ENCODE assay signal across 8 cellular contexts in genomic region chr17:63549946-63550815, GRCh38. TPM values are rescaled to one million over a fixed set of nuclear protein-coding genes. Genes with fewer than 3 reads are reported as not detected.
A peak's percentile ranks its signal among the peaks of the same experiment; 100 is the strongest.
DNase-seq lines count a peak whose midpoint lies in the region; ATAC-seq and TF ChIP-seq lines count a peak whose summit lies in the region.

Gene DCAF7 (plus strand): TSS chr17:63550477. CDS start chr17:63550678, 201 bp downstream.

- peak within 1 kb of the TSS; percentile 97 for H3K4me3 Mint-ChIP-seq in WTC11

- no peak for TF ChIP-seq CTCF in AG04450 (IDR thresholded peaks at IDR 0.05; ENCODE audit: low read depth, low read length)
- TF ChIP-seq CTCF in WTC11 (IDR thresholded peaks at IDR 0.05), result no peak
- no peak for TF ChIP-seq CTCF in cardiac fibroblast (IDR thresholded peaks at IDR 0.05; ENCODE audit: low read depth, low read length)

- peaks cover 18% of the 10 kb centered on the region for H3K4me1 Mint-ChIP-seq in WTC11

- peak within 1 kb of the TSS; percentile 89 for H3K27ac ChIP-seq in AG04450 (ENCODE audit: low read depth, low read length)

- H3K36me3 Mint-ChIP-seq in WTC11, result no peaks in the 10 kb centered on the region

- CTCF ChIA-PET in AG04450 (lab: Charles Lee), result interaction anchor here (0.6 to 2.3 kb wide), 4 partner anchors 52 to 107 kb away, joined by 3 to 7 read pairs (median 5); no protein-coding TSS in a partner anchor
- CTCF ChIA-PET in WTC11 (lab: Charles Lee), result interaction anchor here (0.6 to 3.3 kb wide), 11 partner anchors 27 to 412 kb away, joined by 3 to 16 read pairs (median 4); partner anchors contain the start of genes KCNH6 and MAP3K3

- H3K4me3 ChIP-seq in AG04450 (ENCODE audit: low read depth, low read length) (peak within 1 kb of the TSS; percentile 96), cardiac fibroblast (replicated peaks in 1 of 2; ENCODE audit: low read depth in 2 of 2, low read length in 2 of 2) (peak within 1 kb of the TSS; percentile 91 to 96)

- DNase-seq in AG04450 (ENCODE audit: low read depth, low spot score), result peak; percentile 100
- peak; percentile 98 for DNase-seq in NCI-H226
- peak; percentile 99 for DNase-seq in WTC11 (ENCODE audit: low spot score)
- peak; percentile 100 for DNase-seq in cardiac fibroblast (ENCODE audit: low read depth in 2 of 2)
- peak; percentile 99 for DNase-seq in iPS-NIHi7 (ENCODE audit: extremely low spot score)
- DNase-seq in smooth muscle cell of the brain vasculature (ENCODE audit: low read depth, low spot score), result peak; percentile 100

- ATAC-seq in GM18909 (IDR thresholded peaks at IDR 0.05; ENCODE audit: poor library complexity, unreplicated experiment) (peak; percentile 96), HG03175 (IDR thresholded peaks at IDR 0.05; ENCODE audit: unreplicated experiment) (peak; percentile 93), WTC11 (peak; percentile 92)

- no peaks in the 10 kb centered on the region for H3K9me3 Mint-ChIP-seq in WTC11

- H3K9me3 ChIP-seq in AG04450 (ENCODE audit: control insufficient read depth, insufficient read depth, low read length), result peaks cover 4% of the 10 kb centered on the region; the same call in 1 of the 2 replicates

- peak within 1 kb of the TSS; percentile 98 for H3K27ac Mint-ChIP-seq in WTC11

- POLR2A ChIA-PET in AG04450 (lab: Yijun Ruan, JAX) (interaction anchor here (0.8 to 1.2 kb wide), 2 partner anchors 22 to 72 kb away, joined by 3 read pairs; partner anchors contain the start of gene MAP3K3), WTC11 (lab: Charles Lee) (interaction anchor here (0.5 to 1.1 kb wide), 4 partner anchors 27 to 454 kb away, joined by 3 read pairs; partner anchors contain the start of gene MAP3K3)

- H3K27me3 ChIP-seq in AG04450 (ENCODE audit: control insufficient read depth, insufficient read depth, low read length), result peaks cover 4% of the 10 kb centered on the region

- H3K27me3 Mint-ChIP-seq in WTC11 (ENCODE audit: low read depth), result no peaks in the 10 kb centered on the region

TF ChIP-seq in WTC11, 78 proteins besides CTCF, POLR2A, EP300 and RAD21 (continues in another document):
- TF ChIP-seq FOXK1 (CRISPR knock-in tag; IDR thresholded peaks at IDR 0.05), result peak; percentile 74; the same call in 1 of the 2 replicates
- peak; percentile 66; the same call in 1 of the 2 replicates for TF ChIP-seq ZBTB43 (CRISPR knock-in tag; IDR thresholded peaks at IDR 0.05)
- peak; percentile 66 for TF ChIP-seq MAX (CRISPR knock-in tag; IDR thresholded peaks at IDR 0.05)
- peak; percentile 60; the same call in 1 of the 2 replicates for TF ChIP-seq E2F5 (CRISPR knock-in tag; IDR thresholded peaks at IDR 0.05)
- TF ChIP-seq HMGXB4 (CRISPR knock-in tag; IDR thresholded peaks at IDR 0.05), result 0 out of 2 replicates have a peak, but pooled peaks have one; percentile 16
- TF ChIP-seq ATF1 (CRISPR knock-in tag; IDR thresholded peaks at IDR 0.05), result no peak
- no peak for TF ChIP-seq ZNF532 (CRISPR knock-in tag; IDR thresholded peaks at IDR 0.05; ENCODE audit: borderline replicate concordance)
- TF ChIP-seq ARID4B (CRISPR knock-in tag; IDR thresholded peaks at IDR 0.05; ENCODE audit: borderline replicate concordance), result 0 out of 2 replicates have a peak, but pooled peaks have one; percentile 0
- peak; percentile 97 for TF ChIP-seq MYBL2 (CRISPR knock-in tag; IDR thresholded peaks at IDR 0.05)

RNA-seq across cellular contexts. Expression of gene DCAF7, which starts in this region (rescaled TPM):
- 50.4 and 52.7 TPM in 2 replicates for polyA plus RNA-seq in AG04450 (2011; rRNA removed)
- polyA minus RNA-seq in AG04450 (2011; rRNA and poly(A)+ RNA removed), result 85.2 and 110 TPM in 2 replicates
- 91.5 to 99.8 TPM (median 97.8 TPM) in 3 replicates for total RNA-seq in WTC11 (2021)

Comparison
In these comparisons a context has a peak if more than half of its experiments do, and no peak if none do; other contexts are left out.
1. Peak in every context shown above with its lines: DNase-seq, ATAC-seq, H3K4me3 ChIP-seq and H3K27ac ChIP-seq.